ENCODE assay signal across 8 cellular contexts in genomic region chr7:134458806-134459698, GRCh38. TPM values are rescaled to one million over a fixed set of nuclear protein-coding genes. Genes with fewer than 3 reads are reported as not detected.
DNase-seq lines count a peak whose midpoint lies in the region; ATAC-seq and TF ChIP-seq lines count a peak whose summit lies in the region.

Gene AKR1B1 (minus strand): TSS chr7:134459100. CDS start chr7:134459062, 38 bp downstream.

- ATAC-seq in GM19025 (IDR thresholded peaks at IDR 0.05; ENCODE audit: low read depth, unreplicated experiment) (peak; percentile 94), HG03280 (IDR thresholded peaks at IDR 0.05; ENCODE audit: unreplicated experiment) (peak; percentile 95)

- TF ChIP-seq CTCF in AG10803 (conservative IDR thresholded peaks at IDR 0.05; ENCODE audit: low read length) (peak; percentile 73), liver (IDR thresholded peaks at IDR 0.05; ENCODE audit: low read depth, low read length, missing input control) (peak; percentile 33)

- H3K4me3 ChIP-seq in AG10803 (ENCODE audit: low read length), result peak within 1 kb of the TSS; percentile 86
- peak within 1 kb of the TSS; percentile 42 to 69 (median 57) for H3K4me3 ChIP-seq in liver (ENCODE audit: low read depth in 1 of 3, low read length in 3 of 3)

- DNase-seq in AG10803 (ENCODE audit: low read depth) (peak; percentile 92), NCI-H524 treated with DMSO at 0.1 percent for 48 hours (lab: John Stamatoyannopoulos, UW) (peak; percentile 79), dermis microvascular lymphatic vessel endothelial cell (ENCODE audit: low read depth in 2 of 2) (peak; percentile 56 to 89)
- DNase-seq in activated CD4-positive, alpha-beta T cell treated with anti-CD3 and anti-CD28 coated beads, Interleukin-2, amount 50 U/mL, for 48 hours, result peak; percentile 86 to 91
- DNase-seq in stimulated activated CD4-positive, alpha-beta T cell treated with anti-CD3 and anti-CD28 coated beads, Interleukin-4, amount 100 ng/mL, for 4 hours, result peak; percentile 79 to 83

- H3K36me3 ChIP-seq in liver (ENCODE audit: control insufficient read depth in 4 of 4, insufficient read depth in 3 of 4, low read depth in 1 of 4, low read length in 3 of 4), result no peaks in the 10 kb centered on the region

- WGBS in liver, result 5% methylated on average over 61 of the region's 61 CpGs

- peak within 1 kb of the TSS; percentile 6 to 50 for H3K27ac ChIP-seq in liver (ENCODE audit: low read depth in 1 of 2, low read length in 2 of 2)

- H3K9me3 ChIP-seq in liver (ENCODE audit: control insufficient read depth in 4 of 4, low read length in 3 of 4), result no peaks in the 10 kb centered on the region

- peak within 1 kb of the TSS in 1 of 2 donors; percentile 10 for H3K9ac ChIP-seq in liver (ENCODE audit: low read depth in 1 of 2, low read length in 2 of 2)

- H3K27me3 ChIP-seq in liver (ENCODE audit: control insufficient read depth in 4 of 4, insufficient read depth in 4 of 4, low read length in 3 of 4), result peaks cover 0 to 5% (median 0%) of the 10 kb centered on the region in 4 donors

- no peak for TF ChIP-seq RAD21 in liver (IDR thresholded peaks at IDR 0.05)

- peaks cover 6 to 16% (median 7%) of the 10 kb centered on the region in 4 donors for H3K4me1 ChIP-seq in liver (ENCODE audit: control insufficient read depth in 4 of 4, insufficient read depth in 4 of 4, low read length in 3 of 4)

TF ChIP-seq in liver, 16 proteins besides CTCF, POLR2A, EP300 and RAD21:
- TF ChIP-seq ZBTB33 (IDR thresholded peaks at IDR 0.05) (no peak), NR2F2 (IDR thresholded peaks at IDR 0.05) (peak; percentile 86), HNF4A (conservative IDR thresholded peaks at IDR 0.05) (no peak), SP1 (IDR thresholded peaks at IDR 0.05) (peak; percentile 42)

RNA-seq across cellular contexts. Expression of gene AKR1B1, which starts in this region (rescaled TPM):
- total RNA-seq in dermis microvascular lymphatic vessel endothelial cell, result 34.4 and 48.3 TPM in 2 replicates
- 10 to 100 TPM; 10.8 to 11.8 TPM for total RNA-seq in liver
- polyA plus RNA-seq in liver, result 10 to 100 TPM; 11.3 to 12.6 TPM

Comparison
In these comparisons a context has a peak if more than half of its experiments do, and no peak if none do; other contexts are left out.
1. Peak in every context shown above with its lines: DNase-seq, ATAC-seq, H3K4me3 ChIP-seq and H3K27ac ChIP-seq.